19 cellular contexts compared by ENCODE assay signal in the genomic region with DNA sequence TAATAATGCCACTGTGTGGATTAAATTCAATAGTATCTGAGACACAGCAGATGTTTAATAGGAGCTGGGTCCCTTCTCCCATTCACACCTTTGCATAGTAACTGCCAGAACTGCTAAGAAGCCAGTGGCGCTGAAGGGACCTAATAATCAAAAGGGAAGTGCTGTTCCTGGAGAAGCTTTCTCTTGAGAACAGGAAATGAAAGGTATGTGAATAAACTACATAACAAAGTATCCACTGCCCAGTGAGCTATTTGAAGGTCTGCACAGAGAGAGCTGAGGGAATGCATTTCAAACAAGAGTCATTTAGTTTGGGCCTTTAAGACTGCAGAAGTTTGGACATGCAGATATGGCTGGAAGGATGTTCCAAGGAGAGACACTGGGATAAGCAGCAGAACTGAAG.
"Had no signal": no experiment of that assay in that cellular context is flagged by ENCODE, and none has a peak within 500 bp of the region (broad histone marks: within the 10 kb centered on the region; RNA-seq: fewer than 3 reads in every experiment).

No MANE protein-coding gene starts in this region.

- H3K27ac ChIP-seq: gastrocnemius medialis, thoracic aorta had no signal

- ATAC-seq: activated CD8-positive, alpha-beta T cell treated with anti-CD3 and anti-CD28 coated beads for 36 hours; activated naive CD8-positive, alpha-beta T cell treated with anti-CD3 and anti-CD28 coated beads, Interleukin-2, amount 50 U/mL, for 24 hours; activated T-cell treated with anti-CD3 and anti-CD28 coated beads, Interleukin-2, amount 50 U/mL, for 4 hours; esophagus mucosa; gastrocnemius medialis; natural killer cell; stimulated activated naive B cell treated with anti-CD40 and anti-IgM and Interleukin-4, amounts not matched to agents 10 μg/mL and 1 μg/mL and 100 μg/mL, for 72 hours; T-cell had no signal

- H3K36me3 ChIP-seq: gastrocnemius medialis, thoracic aorta had no signal

- H3K9me3 ChIP-seq: gastrocnemius medialis, thoracic aorta, upper lobe of left lung had no signal

- H3K4me3 ChIP-seq: gastrocnemius medialis, thoracic aorta, upper lobe of left lung had no signal

- H3K27me3 ChIP-seq: gastrocnemius medialis, upper lobe of left lung had no signal

- DNase-seq: activated CD4-positive, alpha-beta T cell treated with anti-CD3 and anti-CD28 coated beads for 48 hours; activated CD4-positive, CD25-positive, alpha-beta regulatory T cell; activated CD8-positive, alpha-beta T cell treated with anti-CD3 and anti-CD28 coated beads for 36 hours; activated naive CD4-positive, alpha-beta T cell treated with anti-CD3 and anti-CD28 coated beads for 36 hours; activated naive CD8-positive, alpha-beta T cell treated with anti-CD3 and anti-CD28 coated beads, Interleukin-2, amount 50 U/mL, for 24 hours; activated T-cell treated with anti-CD3 and anti-CD28 coated beads, Interleukin-2, amount 50 U/mL, for 4 hours; aorta; cortex of kidney; effector CD4-positive, alpha-beta T cell; gastrocnemius medialis; head of caudate nucleus; kidney glomerular epithelial cell; mesendoderm; natural killer cell; stimulated activated naive B cell treated with anti-CD40 and anti-IgM and Interleukin-4, amounts not matched to agents 10 μg/mL and 1 μg/mL and 100 μg/mL, for 72 hours; T-cell had no signal
